In genomic region chr12:126772171-126772864, GRCh38 we compare ENCODE assay signal across 8 cellular contexts.
DNase-seq lines count a peak whose midpoint lies in the region; ATAC-seq and TF ChIP-seq lines count a peak whose summit lies in the region.

No MANE protein-coding gene starts in this region.

- H3K27me3 ChIP-seq in stomach smooth muscle (ENCODE audit: control insufficient read depth in 1 of 2, insufficient read depth in 2 of 2, low read length in 2 of 2), result no peaks in the 10 kb centered on the region
- H3K27me3 ChIP-seq in H7 (ENCODE audit: control insufficient read depth, insufficient read depth, low read length), result no peaks in the 10 kb centered on the region
- no peaks in the 10 kb centered on the region for H3K27me3 ChIP-seq in brain microvascular endothelial cell (replicated peaks)

- H3K9ac ChIP-seq in stomach smooth muscle (ENCODE audit: low read length in 2 of 2), result no peak overlapping the region

- ATAC-seq in GM19463 (IDR thresholded peaks at IDR 0.05; ENCODE audit: unreplicated experiment) (peak; percentile 72), HG03460 (IDR thresholded peaks at IDR 0.05; ENCODE audit: unreplicated experiment) (peak; percentile 67)

- in situ Hi-C loops in Caki2 (cut with HindIII; ENCODE audit: low pct_unique_long_range_greater_than_20kb, low sequenced_read_pairs), result no loop called here
- in situ Hi-C loops in brain microvascular endothelial cell (cut with HindIII; ENCODE audit: low pct_ligation_motif_present, low sequenced_read_pairs), result no loop called here

- H3K4me3 ChIP-seq in WI38 (ENCODE audit: low read depth, low read length) (peak overlapping the region; percentile 35), fibroblast of villous mesenchyme (ENCODE audit: low read depth, low read length) (no peak overlapping the region), stomach smooth muscle (ENCODE audit: low read length in 2 of 2) (peak overlapping the region; percentile 23 to 24), H7 (ENCODE audit: insufficient read depth, low read depth, low read length) (no peak overlapping the region), brain microvascular endothelial cell (ENCODE audit: low read depth, low read length) (no peak overlapping the region)

- H3K36me3 ChIP-seq in stomach smooth muscle (ENCODE audit: control insufficient read depth in 2 of 2, insufficient read depth in 2 of 2, low read length in 2 of 2), result no peaks in the 10 kb centered on the region
- no peaks in the 10 kb centered on the region for H3K36me3 ChIP-seq in H7 (replicated peaks; ENCODE audit: control insufficient read depth, insufficient read depth, low read length)
- no peaks in the 10 kb centered on the region for H3K36me3 ChIP-seq in brain microvascular endothelial cell (replicated peaks)

- H3K4me1 ChIP-seq in stomach smooth muscle (ENCODE audit: control insufficient read depth, insufficient read depth, low read length), result peaks cover 2% of the 10 kb centered on the region

- no peak overlapping the region for H3K27ac ChIP-seq in stomach smooth muscle (ENCODE audit: low read length)
- H3K27ac ChIP-seq in brain microvascular endothelial cell, result no peak overlapping the region

- TF ChIP-seq CTCF in WI38 (IDR thresholded peaks at IDR 0.05; ENCODE audit: low read depth, low read length) (no peak), fibroblast of villous mesenchyme (IDR thresholded peaks at IDR 0.05; ENCODE audit: insufficient read depth, low read depth, low read length) (no peak), brain microvascular endothelial cell (IDR thresholded peaks at IDR 0.05; ENCODE audit: low read depth, low read length, missing control alignments) (no peak)

- DNase-seq in Caki2 (ENCODE audit: low read depth), result peak; percentile 99
- peak; percentile 24 for DNase-seq in fibroblast of villous mesenchyme (ENCODE audit: low read depth)
- DNase-seq in H7, result no peak
- no peak for DNase-seq in brain microvascular endothelial cell

- H3K9me3 ChIP-seq in stomach smooth muscle (ENCODE audit: control insufficient read depth in 2 of 2, low read length in 2 of 2), result no peaks in the 10 kb centered on the region

Comparison
In these comparisons a context has a peak if more than half of its experiments do, and no peak if none do; other contexts are left out.
1. DNase-seq: peak in Caki2 (single experiment) and fibroblast of villous mesenchyme (single experiment); none in H7 (single experiment) and brain microvascular endothelial cell (single experiment).
2. H3K4me3 ChIP-seq: peak in WI38 (single experiment) and stomach smooth muscle (2 of 2); none in fibroblast of villous mesenchyme (single experiment), H7 (single experiment) and brain microvascular endothelial cell (single experiment).